Comparison of ENCODE assay signal across 25 cellular contexts in genomic region chr10:21122907-21123306, GRCh38.
DNase-seq lines count a peak whose midpoint lies in the region; FAIRE-seq and TF ChIP-seq lines count a peak whose summit lies in the region.
"Had no signal": no experiment of that assay in that cellular context is flagged by ENCODE, and none has a peak within 500 bp of the region (broad histone marks: within the 10 kb centered on the region; RNA-seq: fewer than 3 reads in every experiment).

No MANE protein-coding gene starts in this region.

- no peaks in the 10 kb centered on the region for H3K36me3 ChIP-seq in kidney (ENCODE audit: control insufficient read depth in 1 of 2, insufficient read depth in 2 of 2, low read length in 2 of 2)
- H3K36me3 ChIP-seq: BLaER1 treated with 17β-estradiol and CSF1 and Interleukin-3, amounts not matched to agents 10 nM and 100 nM had no signal

- intact Hi-C loops in kidney (cut with DNase I): no loop called here

- H3K4me1 Mint-ChIP-seq in activated CD4-positive, alpha-beta T cell treated with anti-CD3 and anti-CD28 coated beads, Interleukin-2, amount 10 ng/mL, durations not matched to agents 7 days and 5 days: no peaks in the 10 kb centered on the region
- H3K4me1 Mint-ChIP-seq: B cell had no signal

- TF ChIP-seq CTCF in HFF-Myc (IDR thresholded peaks at IDR 0.05; ENCODE audit: low read depth, low read length, missing control alignments): peak; percentile 55
- TF ChIP-seq CTCF in epithelial cell of proximal tubule (conservative IDR thresholded peaks at IDR 0.05; ENCODE audit: low read depth, low read length): peak; percentile 69
- TF ChIP-seq CTCF in kidney (IDR thresholded peaks at IDR 0.05; ENCODE audit: borderline replicate concordance, extremely low read depth, insufficient read depth): peak; percentile 38

- no peak overlapping the region for H3K4me3 Mint-ChIP-seq in activated CD4-positive, alpha-beta T cell treated with anti-CD3 and anti-CD28 coated beads, Interleukin-2, amount 10 ng/mL, durations not matched to agents 7 days and 5 days
- H3K4me3 Mint-ChIP-seq: B cell; CD4-positive, alpha-beta T cell; CD8-positive, alpha-beta T cell had no signal

- DNase-seq in HFF-Myc (ENCODE audit: extremely low read depth, low read depth): no peak
- DNase-seq in epithelial cell of proximal tubule (ENCODE audit: low read depth): no peak
- DNase-seq in kidney: no peak
- DNase-seq in DMS53 treated with DMSO at 0.1 percent for 48 hours (lab: John Stamatoyannopoulos, UW; ENCODE audit: unreplicated experiment): no peak
- DNase-seq in NCI-H187 (lab: John Stamatoyannopoulos, UW): no peak
- no peak for DNase-seq in GM19239 (ENCODE audit: insufficient read length, low spot score)
- no peak for DNase-seq in activated CD4-positive, alpha-beta T cell treated with anti-CD3 and anti-CD28 coated beads, Interleukin-2, amount 10 ng/mL, durations not matched to agents 7 days and 5 days
- DNase-seq: 8988T; ACHN; Caco-2; Calu3; CD4-positive, alpha-beta T cell; CD8-positive, alpha-beta T cell; DMS79; DND-41; EL; GDM1 had no signal

- H3K4me3 ChIP-seq in HFF-Myc (replicated peaks; ENCODE audit: low read depth, low read length) (no peak overlapping the region), epithelial cell of proximal tubule (ENCODE audit: low read depth, low read length) (no peak overlapping the region), kidney (ENCODE audit: low read length in 2 of 2) (no peak overlapping the region)
- H3K4me3 ChIP-seq: BLaER1 treated with 17β-estradiol and CSF1 and Interleukin-3, amounts not matched to agents 10 nM and 100 nM; GM12878 had no signal

- no peaks in the 10 kb centered on the region for H3K27me3 Mint-ChIP-seq in activated CD4-positive, alpha-beta T cell treated with anti-CD3 and anti-CD28 coated beads, Interleukin-2, amount 10 ng/mL, durations not matched to agents 7 days and 5 days
- H3K27me3 Mint-ChIP-seq: B cell had no signal

- FAIRE-seq in kidney (lab: Jason Lieb, UNC) (no peak), GM19239 (lab: Jason Lieb, UNC) (no peak)
- FAIRE-seq: A204.1, D721Med, GM12878, GM12892, GM18507 had no signal

- no peaks in the 10 kb centered on the region for H3K4me1 ChIP-seq in kidney (ENCODE audit: control insufficient read depth in 1 of 2, insufficient read depth in 1 of 2, low read depth in 1 of 2, low read length in 2 of 2)
- H3K4me1 ChIP-seq: BLaER1 treated with 17β-estradiol and CSF1 and Interleukin-3, amounts not matched to agents 10 nM and 100 nM; Caco-2 had no signal

- no peak overlapping the region for H3K9ac ChIP-seq in kidney (ENCODE audit: low read length in 2 of 2)
- H3K9ac ChIP-seq: BLaER1 treated with 17β-estradiol and CSF1 and Interleukin-3, amounts not matched to agents 10 nM and 100 nM had no signal

- H3K27ac ChIP-seq in kidney (ENCODE audit: low read depth in 2 of 2, low read length in 2 of 2): no peak overlapping the region
- H3K27ac ChIP-seq: BLaER1 treated with 17β-estradiol and CSF1 and Interleukin-3, amounts not matched to agents 10 nM and 100 nM; C4-2B had no signal

- POLR2A ChIA-PET in activated CD4-positive, alpha-beta T cell treated with anti-CD3 and anti-CD28 coated beads, Interleukin-2, amount 10 ng/mL, durations not matched to agents 7 days and 5 days (lab: Charles Lee): no interaction called here

- CTCF ChIA-PET in activated CD4-positive, alpha-beta T cell treated with anti-CD3 and anti-CD28 coated beads, Interleukin-2, amount 10 ng/mL, durations not matched to agents 7 days and 5 days (lab: Charles Lee): no interaction called here

- no peak overlapping the region for H3K27ac Mint-ChIP-seq in activated CD4-positive, alpha-beta T cell treated with anti-CD3 and anti-CD28 coated beads, Interleukin-2, amount 10 ng/mL, durations not matched to agents 7 days and 5 days
- H3K27ac Mint-ChIP-seq: B cell; CD4-positive, alpha-beta T cell; CD8-positive, alpha-beta T cell had no signal

- H3K9me3 ChIP-seq in kidney (ENCODE audit: control insufficient read depth in 1 of 2, low read length in 2 of 2): no peaks in the 10 kb centered on the region
- H3K9me3 ChIP-seq: BLaER1 treated with 17β-estradiol and CSF1 and Interleukin-3, amounts not matched to agents 10 nM and 100 nM; Caco-2 had no signal

- no peaks in the 10 kb centered on the region for H3K36me3 Mint-ChIP-seq in activated CD4-positive, alpha-beta T cell treated with anti-CD3 and anti-CD28 coated beads, Interleukin-2, amount 10 ng/mL, durations not matched to agents 7 days and 5 days (ENCODE audit: low read depth)
- H3K36me3 Mint-ChIP-seq: CD8-positive, alpha-beta T cell had no signal

- H3K9me3 Mint-ChIP-seq in activated CD4-positive, alpha-beta T cell treated with anti-CD3 and anti-CD28 coated beads, Interleukin-2, amount 10 ng/mL, durations not matched to agents 7 days and 5 days: no peaks in the 10 kb centered on the region
- H3K9me3 Mint-ChIP-seq: CD4-positive, alpha-beta T cell; CD8-positive, alpha-beta T cell had no signal
